Comparison of ENCODE assay signal across 8 cellular contexts in the genomic region with DNA sequence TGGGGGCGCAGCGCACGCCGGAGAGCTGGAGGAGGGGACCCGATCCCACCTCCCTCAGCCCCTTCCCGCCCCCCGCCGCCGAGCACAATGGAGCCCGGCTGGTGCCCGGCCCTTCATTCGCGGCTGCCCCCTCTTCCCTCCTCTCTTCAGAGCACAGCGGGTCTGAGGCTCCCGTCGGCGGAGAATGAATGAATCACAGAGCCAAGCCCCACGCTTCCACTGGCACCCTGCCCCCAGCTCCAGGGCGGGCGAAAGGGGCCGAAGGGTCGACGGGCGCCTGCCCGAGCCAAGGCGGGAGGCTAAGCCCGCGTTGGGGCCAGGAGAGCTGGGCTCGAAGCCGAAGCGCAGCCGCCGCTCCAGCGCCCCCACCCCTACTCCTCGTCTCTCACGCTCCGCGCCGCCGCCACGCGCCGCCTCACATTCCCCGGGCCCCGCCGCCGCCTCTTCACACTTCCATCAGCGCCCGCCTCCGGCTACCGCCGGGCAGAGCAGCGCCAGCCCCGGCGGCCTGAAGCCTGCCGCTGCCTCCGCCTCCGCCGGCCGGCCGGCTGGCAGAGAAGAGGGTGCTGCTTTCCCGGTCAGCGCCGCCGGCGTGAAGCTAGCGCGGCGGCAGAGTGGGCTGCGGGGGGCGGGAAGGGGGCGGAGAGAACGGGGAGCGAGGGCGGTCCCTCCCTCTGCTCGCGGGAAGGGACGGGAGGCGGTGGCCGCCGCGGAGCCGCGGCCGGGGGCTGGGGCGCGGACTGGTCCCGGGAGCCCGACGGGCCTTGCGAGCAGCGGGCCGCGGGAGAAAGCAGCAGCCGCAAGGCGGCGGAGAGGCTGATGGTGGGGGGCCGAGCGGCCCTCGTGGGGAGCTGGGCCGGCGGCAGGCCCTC. TPM values are rescaled to one million over a fixed set of nuclear protein-coding genes. Genes with fewer than 3 reads are reported as not detected.
DNase-seq lines count a peak whose midpoint lies in the region; ATAC-seq, FAIRE-seq and TF ChIP-seq lines count a peak whose summit lies in the region.

A gene with protein sequence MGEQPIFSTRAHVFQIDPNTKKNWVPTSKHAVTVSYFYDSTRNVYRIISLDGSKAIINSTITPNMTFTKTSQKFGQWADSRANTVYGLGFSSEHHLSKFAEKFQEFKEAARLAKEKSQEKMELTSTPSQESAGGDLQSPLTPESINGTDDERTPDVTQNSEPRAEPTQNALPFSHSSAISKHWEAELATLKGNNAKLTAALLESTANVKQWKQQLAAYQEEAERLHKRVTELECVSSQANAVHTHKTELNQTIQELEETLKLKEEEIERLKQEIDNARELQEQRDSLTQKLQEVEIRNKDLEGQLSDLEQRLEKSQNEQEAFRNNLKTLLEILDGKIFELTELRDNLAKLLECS (minus strand): TSS at position 616 of the 872 bp plus-strand sequence. CDS start 1,360 bp downstream, outside the sequence.

- no peaks in the 10 kb centered on the region for H3K27me3 ChIP-seq in sigmoid colon

- no peak for FAIRE-seq in GM12892 (lab: Jason Lieb, UNC)

- peak; percentile 64 for ATAC-seq in HG02588 (IDR thresholded peaks at IDR 0.05; ENCODE audit: unreplicated experiment)

- no peaks in the 10 kb centered on the region for H3K36me3 ChIP-seq in sigmoid colon

- TF ChIP-seq POLR2A in GM12892 (IDR thresholded peaks at IDR 0.05; ENCODE audit: low read depth, low read length) (no peak), sigmoid colon (IDR thresholded peaks at IDR 0.05) (no peak)

- 1% methylated on average over 102 of the region's 102 CpGs for WGBS in sigmoid colon, 2 donors

- H3K4me3 ChIP-seq in sigmoid colon, result peak within 1 kb of the TSS; percentile 79 to 99 (median 91)

- no peak for TF ChIP-seq EP300 in sigmoid colon (IDR thresholded peaks at IDR 0.05)

- TF ChIP-seq CTCF in sigmoid colon (IDR thresholded peaks at IDR 0.05), result no peak

- intact Hi-C loops in sigmoid colon (cut with DNase I), result loop anchor here (1.0 to 5.0 kb wide), 3 partner anchors 99 to 894 kb away; a partner anchor contains a TSS

- DNase-seq in GM12892 (ENCODE audit: insufficient read length) (peak; percentile 63), NAMALWA (ENCODE audit: low spot score) (peak; percentile 69), T-helper 9 cell (peak; percentile 59), astrocyte of the hippocampus (ENCODE audit: low read depth, low spot score) (peak; percentile 95), hippocampal formation (lab: John Stamatoyannopoulos, UW) (peak; percentile 74 to 88), sigmoid colon (peak; percentile 90), NCI-H128 (lab: John Stamatoyannopoulos, UW; ENCODE audit: unreplicated experiment) (no peak)

- peaks cover 0 to 45% (median 18%) of the 10 kb centered on the region in 4 donors for H3K4me1 ChIP-seq in sigmoid colon

- H3K9me3 ChIP-seq in sigmoid colon, result no peaks in the 10 kb centered on the region

- H3K27ac ChIP-seq in sigmoid colon, result peak within 1 kb of the TSS; percentile 94 to 100 (median 97)

RNA-seq across cellular contexts. Expression of the gene that starts here (rescaled TPM):
- 5.8 TPM for polyA plus RNA-seq in GM12892 (2012; ENCODE audit: missing spikeins)
- total RNA-seq in sigmoid colon, result 10 to 100 TPM in 3 of 4 donors, 1 to 10 TPM in 1; 8.3 to 31.0 (median 12.0) TPM
- polyA plus RNA-seq in sigmoid colon, result 1 to 10 TPM in 1 of 3 donors, under 1 TPM in 2; 0.23 to 1.2 (median 0.69) TPM
